ENCODE assay signal across 11 cellular contexts in the genomic region with DNA sequence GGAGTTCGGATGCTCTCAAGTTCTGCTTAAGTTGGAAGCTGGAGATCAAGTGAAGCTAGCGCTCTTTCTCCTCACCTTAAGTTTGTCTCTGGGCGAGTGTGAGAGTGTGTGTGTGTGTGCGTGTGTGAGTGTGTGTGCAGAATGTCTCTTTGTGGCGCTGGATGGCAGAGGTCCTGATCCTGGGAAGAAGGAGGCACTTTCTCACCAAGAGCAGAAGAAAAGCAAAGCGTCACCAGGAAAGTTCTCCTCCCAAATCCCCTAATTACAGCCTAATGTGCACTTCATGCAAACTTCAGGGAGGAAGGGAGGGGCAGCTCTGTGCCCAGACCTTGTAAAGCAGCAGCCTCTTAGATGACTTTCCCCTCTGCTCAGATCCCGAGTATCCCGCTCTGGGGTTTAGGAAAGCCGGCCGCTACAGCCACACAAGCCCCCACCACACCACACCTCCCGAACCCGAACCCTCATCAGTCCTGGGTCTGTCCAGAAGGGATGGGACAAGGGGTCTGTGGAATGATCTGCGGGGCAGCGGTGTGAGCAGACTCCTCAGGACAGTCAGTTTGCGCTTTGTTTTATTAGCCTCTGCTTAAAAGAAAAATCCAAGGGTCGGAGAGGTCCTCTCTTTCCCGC. TPM values are rescaled to one million over a fixed set of nuclear protein-coding genes. Genes with fewer than 3 reads are reported as not detected.
DNase-seq lines count a peak whose midpoint lies in the region; ATAC-seq and TF ChIP-seq lines count a peak whose summit lies in the region.
"Had no signal": no experiment of that assay in that cellular context is flagged by ENCODE, and none has a peak within 500 bp of the region (broad histone marks: within the 10 kb centered on the region; RNA-seq: fewer than 3 reads in every experiment).

Gene HAPLN1, minus strand, starts transcription at position 51 of the 627 bp plus-strand sequence. CDS start 47,332 bp downstream, outside the sequence.

- H3K9me3 Mint-ChIP-seq in activated CD4-positive, alpha-beta T cell treated with anti-CD3 and anti-CD28 coated beads for 36 hours (ENCODE audit: low read depth), result no peaks in the 10 kb centered on the region
- no peaks in the 10 kb centered on the region for H3K9me3 Mint-ChIP-seq in brain
- H3K9me3 Mint-ChIP-seq: activated T-cell treated with anti-CD3 and anti-CD28 coated beads, Interleukin-2, amount 50 U/mL, for 4 hours had no signal

- no peak for DNase-seq in activated CD4-positive, alpha-beta T cell treated with anti-CD3 and anti-CD28 coated beads for 36 hours
- no peak for DNase-seq in activated CD4-positive, alpha-beta T cell treated with anti-CD3 and anti-CD28 coated beads, Interleukin-2, amount 50 U/mL, for 4 hours
- DNase-seq in left colon (peak in 1 of 2 donors; percentile 34), thoracic aorta (ENCODE audit: low spot score) (no peak), RWPE1 (ENCODE audit: low spot score) (no peak), thyroid gland (no peak)
- DNase-seq: activated T-cell treated with anti-CD3 and anti-CD28 coated beads, Interleukin-2, amount 50 U/mL, for 4 hours; small intestine had no signal

- H3K4me1 ChIP-seq in thoracic aorta (ENCODE audit: control insufficient read depth in 1 of 2, low read depth in 2 of 2) (peaks cover 0 to 2% of the 10 kb centered on the region in 2 donors), thyroid gland (peaks cover 0 to 11% of the 10 kb centered on the region in 2 donors)

- H3K9me3 ChIP-seq in thoracic aorta (no peaks in the 10 kb centered on the region), thyroid gland (no peaks in the 10 kb centered on the region)
- H3K9me3 ChIP-seq: HAP-1 had no signal

- H3K27me3 Mint-ChIP-seq in activated CD4-positive, alpha-beta T cell treated with anti-CD3 and anti-CD28 coated beads for 36 hours, result peaks cover 48% of the 10 kb centered on the region
- peaks cover 16% of the 10 kb centered on the region for H3K27me3 Mint-ChIP-seq in brain

- intact Hi-C loops in activated CD4-positive, alpha-beta T cell treated with anti-CD3 and anti-CD28 coated beads for 36 hours (cut with DNase I, micrococcal nuclease), result loop anchor here in 1 of 2 experiments (10.0 kb wide), 1 partner anchor 664 kb away; the partner anchor contains the start of gene EDIL3
- intact Hi-C loops in left colon (cut with DNase I, micrococcal nuclease) (no loop called here), thyroid gland (cut with DNase I) (no loop called here)

- H3K4me3 Mint-ChIP-seq in activated CD4-positive, alpha-beta T cell treated with anti-CD3 and anti-CD28 coated beads for 36 hours, result peak within 1 kb of the TSS; percentile 33
- peak within 1 kb of the TSS; percentile 91 to 95 (median 93) for H3K4me3 Mint-ChIP-seq in brain

- 25 to 42% methylated on average over 17 of the region's 17 CpGs for WGBS in thyroid gland, 2 donors

- peak within 1 kb of the TSS; percentile 51 to 84 for H3K27ac ChIP-seq in thoracic aorta
- H3K27ac ChIP-seq in RWPE1, result no peak within 1 kb of the TSS
- H3K27ac ChIP-seq in thyroid gland, result no peak within 1 kb of the TSS

- ATAC-seq in activated CD4-positive, alpha-beta T cell treated with anti-CD3 and anti-CD28 coated beads for 36 hours, result no peak
- ATAC-seq in left colon (peak; percentile 18), thoracic aorta (ENCODE audit: insufficient number of reproducible peaks, low FRiP score, low read depth) (no peak), GM18517 (IDR thresholded peaks at IDR 0.05; ENCODE audit: unreplicated experiment) (no peak)

- no peak for TF ChIP-seq CTCF in brain (conservative IDR thresholded peaks at IDR 0.05)
- no peak for TF ChIP-seq CTCF in thoracic aorta (IDR thresholded peaks at IDR 0.05)
- no peak for TF ChIP-seq CTCF in RWPE1 (conservative IDR thresholded peaks at IDR 0.05; ENCODE audit: low read depth)
- no peak for TF ChIP-seq CTCF in thyroid gland (IDR thresholded peaks at IDR 0.05)

- TF ChIP-seq POLR2A in thyroid gland (IDR thresholded peaks at IDR 0.05), result no peak

- no peaks in the 10 kb centered on the region for H3K36me3 Mint-ChIP-seq in activated CD4-positive, alpha-beta T cell treated with anti-CD3 and anti-CD28 coated beads for 36 hours (ENCODE audit: low read depth)
- H3K36me3 Mint-ChIP-seq in brain, result no peaks in the 10 kb centered on the region

- peaks cover 5% of the 10 kb centered on the region for H3K4me1 Mint-ChIP-seq in activated CD4-positive, alpha-beta T cell treated with anti-CD3 and anti-CD28 coated beads for 36 hours
- H3K4me1 Mint-ChIP-seq in brain, result peaks cover 42% of the 10 kb centered on the region

- CTCF ChIA-PET in activated CD4-positive, alpha-beta T cell treated with anti-CD3 and anti-CD28 coated beads for 36 hours (lab: Charles Lee), result interaction anchor here (1.3 kb wide), 1 partner anchor 9 kb away, joined by 4 read pairs; no protein-coding TSS in a partner anchor
- CTCF ChIA-PET in RWPE1 (lab: Yijun Ruan, JAX), result interaction anchor here (0.7 kb wide), 1 partner anchor 1346 kb away, joined by 3 read pairs; no protein-coding TSS in a partner anchor

- H3K4me3 ChIP-seq in thoracic aorta (peak within 1 kb of the TSS; percentile 91), thyroid gland (replicated peaks in 1 of 3) (no peak within 1 kb of the TSS)

- no peaks in the 10 kb centered on the region for H3K27me3 ChIP-seq in thoracic aorta (replicated peaks; ENCODE audit: insufficient read depth)
- no peaks in the 10 kb centered on the region for H3K27me3 ChIP-seq in thyroid gland

- POLR2A ChIA-PET in activated CD4-positive, alpha-beta T cell treated with anti-CD3 and anti-CD28 coated beads for 36 hours (lab: Charles Lee), result no interaction called here
- POLR2A ChIA-PET in RWPE1 (lab: Yijun Ruan, JAX; ENCODE audit: low non-redundant PET), result no interaction called here

- H3K27ac Mint-ChIP-seq in activated CD4-positive, alpha-beta T cell treated with anti-CD3 and anti-CD28 coated beads for 36 hours, result no peak within 1 kb of the TSS
- peak within 1 kb of the TSS; percentile 47 to 98 (median 93) for H3K27ac Mint-ChIP-seq in brain

- H3K36me3 ChIP-seq in thoracic aorta, result no peaks in the 10 kb centered on the region
- H3K36me3 ChIP-seq in thyroid gland, result no peaks in the 10 kb centered on the region
- H3K36me3 ChIP-seq: HAP-1 had no signal

RNA-seq across cellular contexts. Expression of gene HAPLN1, which starts in this region (rescaled TPM):
- not detected for total RNA-seq in activated CD4-positive, alpha-beta T cell treated with anti-CD3 and anti-CD28 coated beads for 36 hours
- 0.39 TPM for polyA plus RNA-seq in brain (ENCODE audit: insufficient read depth, low read depth, low replicate concordance)
- total RNA-seq in left colon (1 to 10 TPM; 6.7 to 9.1 TPM), thoracic aorta (10 to 100 TPM in 1 of 2 donors, 1 to 10 TPM in 1; 2.0 to 14.1 TPM), thyroid gland (not detected)
- total RNA-seq: activated T-cell treated with anti-CD3 and anti-CD28 coated beads, Interleukin-2, amount 50 U/mL, for 4 hours had no signal

Comparison
In these comparisons a context has a peak if more than half of its experiments do, and no peak if none do; other contexts are left out.
1. H3K27ac ChIP-seq: peak in thoracic aorta (2 of 2); none in RWPE1 (single experiment) and thyroid gland (0 of 3).